In the genomic region with DNA sequence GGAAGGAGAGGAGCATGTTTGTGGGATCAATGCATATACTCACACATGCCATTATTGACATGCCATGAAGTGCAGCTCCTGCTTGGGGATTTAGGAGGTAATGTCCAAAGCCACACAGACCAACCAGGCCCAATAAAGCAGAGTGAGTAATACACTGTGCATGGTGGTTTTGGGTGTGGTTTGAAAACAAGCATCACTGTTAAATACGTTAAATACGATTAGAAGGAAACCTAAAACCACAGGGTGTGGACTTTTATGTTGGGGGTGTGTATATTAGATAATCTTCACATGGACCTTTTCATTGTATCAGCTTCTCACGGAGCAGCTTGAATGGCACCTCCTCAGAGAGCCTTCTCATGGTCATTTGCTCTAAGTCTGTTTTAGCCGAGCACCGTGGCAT, we compare ENCODE assay signal across 10 cellular contexts. TPM values are rescaled to one million over a fixed set of nuclear protein-coding genes. Genes with fewer than 3 reads are reported as not detected.
DNase-seq lines count a peak whose midpoint lies in the region; ATAC-seq, FAIRE-seq and TF ChIP-seq lines count a peak whose summit lies in the region.
"Had no signal": no experiment of that assay in that cellular context is flagged by ENCODE, and none has a peak within 500 bp of the region (broad histone marks: within the 10 kb centered on the region; RNA-seq: fewer than 3 reads in every experiment).

No MANE protein-coding gene starts in this region.

- no peaks in the 10 kb centered on the region for H3K36me3 Mint-ChIP-seq in activated CD8-positive, alpha-beta memory T cell treated with anti-CD3 and anti-CD28 coated beads, Interleukin-2, amount 10 ng/mL, durations not matched to agents 7 days and 5 days
- no peaks in the 10 kb centered on the region for H3K36me3 Mint-ChIP-seq in stimulated activated memory B cell treated with anti-CD40 and anti-IgM and Interleukin-4, amounts not matched to agents 10 μg/mL and 1 μg/mL and 100 μg/mL, for 72 hours

- no peaks in the 10 kb centered on the region for H3K9me3 Mint-ChIP-seq in activated CD8-positive, alpha-beta memory T cell treated with anti-CD3 and anti-CD28 coated beads, Interleukin-2, amount 10 ng/mL, durations not matched to agents 7 days and 5 days (ENCODE audit: low read depth)
- no peaks in the 10 kb centered on the region for H3K9me3 Mint-ChIP-seq in stimulated activated memory B cell treated with anti-CD40 and anti-IgM and Interleukin-4, amounts not matched to agents 10 μg/mL and 1 μg/mL and 100 μg/mL, for 72 hours
- H3K9me3 Mint-ChIP-seq: dendritic cell treated with granulocyte-macrophage colony-stimulating factor and Interleukin-4, amounts not matched to agents 40 ng/mL and 50 ng/mL, for 4 days had no signal

- FAIRE-seq in bronchial epithelial cell (lab: Jason Lieb, UNC): peak; percentile 70

- H3K36me3 ChIP-seq in PC-9 (ENCODE audit: low read depth) (no peaks in the 10 kb centered on the region), bronchial epithelial cell (ENCODE audit: control insufficient read depth, insufficient read depth, low read length) (no peaks in the 10 kb centered on the region), heart left ventricle (no peaks in the 10 kb centered on the region)
- H3K36me3 ChIP-seq: BLaER1 had no signal

- H3F3A ChIP-seq in PC-9 (ENCODE audit: insufficient read depth, low read depth): peaks cover 9% of the 10 kb centered on the region

- no peaks in the 10 kb centered on the region for H3K27me3 ChIP-seq in PC-9 (ENCODE audit: insufficient read depth, low read depth)
- no peaks in the 10 kb centered on the region for H3K27me3 ChIP-seq in bronchial epithelial cell (ENCODE audit: control insufficient read depth, insufficient read depth, low read length)
- no peaks in the 10 kb centered on the region for H3K27me3 ChIP-seq in heart left ventricle
- H3K27me3 ChIP-seq: BLaER1 had no signal

- H3K4me3 ChIP-seq in PC-9 (no peak overlapping the region), bronchial epithelial cell (ENCODE audit: low read depth, low read length) (no peak overlapping the region), heart left ventricle (no peak overlapping the region)
- H3K4me3 ChIP-seq: BLaER1 had no signal

- peak overlapping the region; percentile 97 for H3K27ac Mint-ChIP-seq in activated CD8-positive, alpha-beta memory T cell treated with anti-CD3 and anti-CD28 coated beads, Interleukin-2, amount 10 ng/mL, durations not matched to agents 7 days and 5 days
- H3K27ac Mint-ChIP-seq in stimulated activated memory B cell treated with anti-CD40 and anti-IgM and Interleukin-4, amounts not matched to agents 10 μg/mL and 1 μg/mL and 100 μg/mL, for 72 hours: peak overlapping the region; percentile 56

- no peak for TF ChIP-seq CTCF in PC-9 (conservative IDR thresholded peaks at IDR 0.05)
- TF ChIP-seq CTCF in bronchial epithelial cell (IDR thresholded peaks at IDR 0.05; ENCODE audit: insufficient read depth, low read length, severe bottlenecking): no peak
- no peak for TF ChIP-seq CTCF in heart left ventricle (IDR thresholded peaks at IDR 0.05)

- no peak for TF ChIP-seq POLR2A in heart left ventricle (IDR thresholded peaks at IDR 0.05)

- no peak overlapping the region for H2AFZ ChIP-seq in PC-9

- DNase-seq in activated CD8-positive, alpha-beta memory T cell treated with anti-CD3 and anti-CD28 coated beads, Interleukin-2, amount 10 ng/mL, durations not matched to agents 7 days and 5 days: peak; percentile 82
- no peak for DNase-seq in activated CD8-positive, alpha-beta memory T cell treated with anti-CD3 and anti-CD28 coated beads, Interleukin-2, amount 50 U/mL, for 4 hours
- DNase-seq in PC-9 (peak; percentile 44 to 91), bronchial epithelial cell (ENCODE audit: low read depth) (peak; percentile 97), heart left ventricle (no peak), G401 (ENCODE audit: low spot score) (no peak), ecto neural progenitor cell (ENCODE audit: low spot score) (no peak)

- no peaks in the 10 kb centered on the region for H4K20me1 ChIP-seq in PC-9 (ENCODE audit: insufficient read depth)
- H4K20me1 ChIP-seq: BLaER1 had no signal

- no peaks in the 10 kb centered on the region for H3K27me3 Mint-ChIP-seq in activated CD8-positive, alpha-beta memory T cell treated with anti-CD3 and anti-CD28 coated beads, Interleukin-2, amount 10 ng/mL, durations not matched to agents 7 days and 5 days
- H3K27me3 Mint-ChIP-seq in stimulated activated memory B cell treated with anti-CD40 and anti-IgM and Interleukin-4, amounts not matched to agents 10 μg/mL and 1 μg/mL and 100 μg/mL, for 72 hours: no peaks in the 10 kb centered on the region
- H3K27me3 Mint-ChIP-seq: dendritic cell treated with granulocyte-macrophage colony-stimulating factor and Interleukin-4, amounts not matched to agents 40 ng/mL and 50 ng/mL, for 4 days had no signal

- H3K4me2 ChIP-seq in PC-9: peak overlapping the region; percentile 44
- H3K4me2 ChIP-seq: BLaER1 had no signal

- peak; percentile 85 for ATAC-seq in activated CD8-positive, alpha-beta memory T cell treated with anti-CD3 and anti-CD28 coated beads, Interleukin-2, amount 10 ng/mL, durations not matched to agents 7 days and 5 days
- ATAC-seq in stimulated activated memory B cell treated with anti-CD40 and anti-IgM and Interleukin-4, amounts not matched to agents 10 μg/mL and 1 μg/mL and 100 μg/mL, for 72 hours: peak; percentile 82
- no peak for ATAC-seq in heart left ventricle

- H3K4me1 ChIP-seq in PC-9 (replicated peaks; ENCODE audit: insufficient read depth): peaks cover 8% of the 10 kb centered on the region
- H3K4me1 ChIP-seq in heart left ventricle: no peaks in the 10 kb centered on the region

- H3K27ac ChIP-seq in PC-9: peak overlapping the region; percentile 37
- peak overlapping the region in 1 of 12 donors; percentile 47 for H3K27ac ChIP-seq in heart left ventricle
- H3K27ac ChIP-seq: BLaER1 had no signal

- intact Hi-C loops in PC-9 (cut with micrococcal nuclease; ENCODE audit: unreplicated experiment) (loop anchor here (1.0 to 10.0 kb wide), 3 partner anchors 9 to 591 kb away; partner anchors contain the start of gene CACUL1), heart left ventricle (cut with DNase I) (no loop called here)

- CTCF ChIA-PET in activated CD8-positive, alpha-beta memory T cell treated with anti-CD3 and anti-CD28 coated beads, Interleukin-2, amount 10 ng/mL, durations not matched to agents 7 days and 5 days (lab: Charles Lee): interaction anchor here (1.6 to 2.2 kb wide), 4 partner anchors 9 to 41 kb away, joined by 5 to 12 read pairs (median 6); partner anchors contain the start of genes DENND10 and EIF3A
- CTCF ChIA-PET in PC-9 (lab: Charles Lee): interaction anchor here (0.6 kb wide), 1 partner anchor 9 kb away, joined by 13 read pairs; no protein-coding TSS in a partner anchor

- H3K4me3 Mint-ChIP-seq in activated CD8-positive, alpha-beta memory T cell treated with anti-CD3 and anti-CD28 coated beads, Interleukin-2, amount 10 ng/mL, durations not matched to agents 7 days and 5 days: peak overlapping the region; percentile 58
- H3K4me3 Mint-ChIP-seq in stimulated activated memory B cell treated with anti-CD40 and anti-IgM and Interleukin-4, amounts not matched to agents 10 μg/mL and 1 μg/mL and 100 μg/mL, for 72 hours: no peak overlapping the region
- H3K4me3 Mint-ChIP-seq: dendritic cell treated with granulocyte-macrophage colony-stimulating factor and Interleukin-4, amounts not matched to agents 40 ng/mL and 50 ng/mL, for 4 days had no signal

- no TSS peak for BruUV-seq in PC-9 (replicated peaks; lab: Mats Ljungman, UMichigan)

- peaks cover 39% of the 10 kb centered on the region for H3K4me1 Mint-ChIP-seq in activated CD8-positive, alpha-beta memory T cell treated with anti-CD3 and anti-CD28 coated beads, Interleukin-2, amount 10 ng/mL, durations not matched to agents 7 days and 5 days
- H3K4me1 Mint-ChIP-seq in stimulated activated memory B cell treated with anti-CD40 and anti-IgM and Interleukin-4, amounts not matched to agents 10 μg/mL and 1 μg/mL and 100 μg/mL, for 72 hours: peaks cover 34% of the 10 kb centered on the region

- H3K9me2 ChIP-seq in PC-9 (ENCODE audit: insufficient read depth): no peaks in the 10 kb centered on the region

- POLR2A ChIA-PET in PC-9 (lab: Charles Lee; ENCODE audit: unreplicated experiment): interaction anchor here (0.7 to 0.8 kb wide), 2 partner anchors 10 to 14 kb away, joined by 3 to 4 read pairs; no protein-coding TSS in a partner anchor

- H3K9me3 ChIP-seq in PC-9 (ENCODE audit: insufficient read depth, low read depth) (no peaks in the 10 kb centered on the region), heart left ventricle (no peaks in the 10 kb centered on the region)
- H3K9me3 ChIP-seq: BLaER1 had no signal

- H3K79me2 ChIP-seq in PC-9 (ENCODE audit: low read depth): no peaks in the 10 kb centered on the region

- 71 to 76% (median 76%) methylated on average over 5 of the region's 5 CpGs for WGBS in heart left ventricle, 4 donors

- in situ Hi-C loops in G401 (cut with HindIII; ENCODE audit: low sequenced_read_pairs): no loop called here

RNA-seq across cellular contexts. Expression of gene EIF3A, which starts 10.4 kb away (rescaled TPM):
- total RNA-seq in activated CD8-positive, alpha-beta memory T cell treated with anti-CD3 and anti-CD28 coated beads, Interleukin-2, amount 10 ng/mL, durations not matched to agents 7 days and 5 days: 100 to 1,000 TPM; 131 to 162 TPM
- 85.5 and 102 TPM in 2 replicates for total RNA-seq in PC-9 (2021)
- total RNA-seq in bronchial epithelial cell: 124 and 150 TPM in 2 replicates
- total RNA-seq in heart left ventricle: 100 to 1,000 TPM in 6 of 9 donors, 10 to 100 TPM in 3; 80.3 to 143 (median 110) TPM
- polyA plus RNA-seq in heart left ventricle: 10 to 100 TPM; 41.9 to 92.2 TPM
- total RNA-seq in G401 (2014; rRNA removed; shearing (Covaris generic)): 35.0 and 60.2 TPM in 2 replicates

RNA-seq across cellular contexts. Expression of gene DENND10, which starts 12.9 kb away (rescaled TPM):
- total RNA-seq in activated CD8-positive, alpha-beta memory T cell treated with anti-CD3 and anti-CD28 coated beads, Interleukin-2, amount 10 ng/mL, durations not matched to agents 7 days and 5 days: 10 to 100 TPM; 41.2 to 47.4 TPM
- total RNA-seq in PC-9 (2021) (30.1 and 31.8 TPM in 2 replicates), bronchial epithelial cell (59.0 and 67.3 TPM in 2 replicates), heart left ventricle (10 to 100 TPM; 20.9 to 31.0 (median 24.4) TPM)
- 10 to 100 TPM in 1 of 2 donors, 1 to 10 TPM in 1; 7.9 to 18.2 TPM for polyA plus RNA-seq in heart left ventricle
- 33.3 and 36.4 TPM in 2 replicates for total RNA-seq in G401 (2014; rRNA removed; shearing (Covaris generic))

Comparison
In these comparisons a context has a peak if more than half of its experiments do, and no peak if none do; other contexts are left out.
1. DNase-seq: peak in activated CD8-positive, alpha-beta memory T cell treated with anti-CD3 and anti-CD28 coated beads, Interleukin-2, amount 10 ng/mL, durations not matched to agents 7 days and 5 days (single experiment), PC-9 (2 of 2) and bronchial epithelial cell (single experiment); none in activated CD8-positive, alpha-beta memory T cell treated with anti-CD3 and anti-CD28 coated beads, Interleukin-2, amount 50 U/mL, for 4 hours (single experiment), heart left ventricle (0 of 5), G401 (single experiment) and ecto neural progenitor cell (single experiment).
2. ATAC-seq: peak in activated CD8-positive, alpha-beta memory T cell treated with anti-CD3 and anti-CD28 coated beads, Interleukin-2, amount 10 ng/mL, durations not matched to agents 7 days and 5 days (single experiment) and stimulated activated memory B cell treated with anti-CD40 and anti-IgM and Interleukin-4, amounts not matched to agents 10 μg/mL and 1 μg/mL and 100 μg/mL, for 72 hours (single experiment); none in heart left ventricle (0 of 4).